Comparison of ENCODE assay signal across 17 cellular contexts in genomic region chr13:28052945-28053344, GRCh38. TPM values are rescaled to one million over a fixed set of nuclear protein-coding genes. Genes with fewer than 3 reads are reported as not detected.
"Had no signal": no experiment of that assay in that cellular context is flagged by ENCODE, and none has a peak within 500 bp of the region (broad histone marks: within the 10 kb centered on the region; RNA-seq: fewer than 3 reads in every experiment).

No MANE protein-coding gene starts in this region.

- H3K9ac ChIP-seq: neural progenitor cell had no signal

- H3K4me1 ChIP-seq: gastrocnemius medialis, heart left ventricle, thyroid gland had no signal

- H3K27me3 ChIP-seq: gastrocnemius medialis, thyroid gland had no signal

- H3K9me3 ChIP-seq: gastrocnemius medialis, heart left ventricle, thyroid gland had no signal

- H3K4me3 ChIP-seq: gastrocnemius medialis, heart left ventricle, neural progenitor cell, thyroid gland had no signal

- H2AFZ ChIP-seq: neural progenitor cell had no signal

- DNase-seq: activated B cell treated with CpG ODN at 0.5 μM for 24 hours; activated CD4-positive, alpha-beta memory T cell treated with anti-CD3 and anti-CD28 coated beads, Interleukin-2, amount 10 ng/mL, durations not matched to agents 7 days and 5 days; activated CD4-positive, alpha-beta T cell treated with anti-CD3 and anti-CD28 coated beads for 4 hours; activated CD8-positive, alpha-beta memory T cell treated with anti-CD3 and anti-CD28 coated beads, Interleukin-2, amount 10 ng/mL, durations not matched to agents 7 days and 5 days; activated naive CD4-positive, alpha-beta T cell treated with Interleukin-2 at 50 U/mL for 16 hours; activated naive CD8-positive, alpha-beta T cell treated with anti-CD3 and anti-CD28 coated beads, Interleukin-2, amount 10 ng/mL, durations not matched to agents 7 days and 5 days; anterior cingulate cortex; caudate nucleus; erythroblast; gastrocnemius medialis; heart left ventricle; immature natural killer cell; naive thymus-derived CD4-positive, alpha-beta T cell; stimulated activated naive CD4-positive, alpha-beta T cell treated with Interleukin-2 at 50 U/mL for 16 hours; thyroid gland had no signal

- H3K36me3 ChIP-seq: gastrocnemius medialis, heart left ventricle, neural progenitor cell, thyroid gland had no signal

- H3K4me2 ChIP-seq: neural progenitor cell had no signal

- H3K27ac ChIP-seq: gastrocnemius medialis, heart left ventricle, neural progenitor cell, thyroid gland had no signal

RNA-seq across cellular contexts. Expression of gene FLT3, which starts 47.4 kb away (rescaled TPM):
- total RNA-seq: activated CD4-positive, alpha-beta memory T cell treated with anti-CD3 and anti-CD28 coated beads, Interleukin-2, amount 10 ng/mL, durations not matched to agents 7 days and 5 days; activated CD8-positive, alpha-beta memory T cell treated with anti-CD3 and anti-CD28 coated beads, Interleukin-2, amount 10 ng/mL, durations not matched to agents 7 days and 5 days; activated naive CD8-positive, alpha-beta T cell treated with anti-CD3 and anti-CD28 coated beads, Interleukin-2, amount 10 ng/mL, durations not matched to agents 7 days and 5 days; osteoblast had no signal
